Comparison of ENCODE assay signal across 8 cellular contexts in the genomic region with DNA sequence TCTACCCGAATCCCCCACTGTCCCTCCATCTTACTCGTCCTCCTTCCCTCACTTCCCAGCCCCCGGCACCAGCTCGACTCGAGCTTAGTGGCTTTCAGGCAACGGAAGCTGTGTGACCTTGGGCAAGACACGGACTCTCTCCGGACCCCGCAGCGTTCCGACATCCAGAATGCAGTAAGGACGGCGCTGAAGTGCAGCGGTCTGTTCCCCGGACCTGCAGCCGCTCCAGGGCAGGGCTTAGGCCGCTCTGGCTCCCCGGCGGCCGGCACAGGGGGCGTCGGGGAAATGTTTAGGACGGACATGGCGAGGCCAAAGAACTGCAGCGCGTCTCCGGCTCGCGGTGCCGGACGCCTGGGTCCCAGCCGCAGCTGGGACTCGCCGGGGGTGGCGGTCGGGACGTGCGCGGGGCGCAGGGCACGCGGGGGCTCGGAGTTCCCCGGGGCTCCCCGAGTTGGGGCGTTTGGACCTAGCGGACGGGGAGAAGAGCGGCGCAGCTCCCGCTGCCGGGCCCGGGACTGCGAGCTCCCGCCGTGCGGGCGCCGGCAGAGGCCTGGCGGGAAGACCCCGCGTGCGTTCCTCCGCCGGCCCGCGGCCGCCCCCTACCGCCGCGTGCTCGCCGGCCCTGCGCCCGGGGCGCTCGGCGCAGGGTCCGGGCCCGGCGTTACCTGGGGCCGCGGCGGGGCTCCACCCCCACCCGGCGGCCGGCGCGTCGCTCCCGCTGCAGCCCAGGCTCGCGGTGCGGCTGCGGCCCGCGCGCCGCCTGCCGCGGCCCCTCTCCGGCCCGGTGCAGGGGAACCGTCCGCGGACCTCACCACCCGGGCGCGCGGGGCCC. TPM values are rescaled to one million over a fixed set of nuclear protein-coding genes. Genes with fewer than 3 reads are reported as not detected.
DNase-seq lines count a peak whose midpoint lies in the region; ATAC-seq and TF ChIP-seq lines count a peak whose summit lies in the region.

No MANE protein-coding gene starts in this region.

- H2AFZ ChIP-seq in GM23338, result peak overlapping the region; percentile 84; the same call in 1 of the 2 replicates

- peak; percentile 20 for ATAC-seq in GM23338

- H3K4me1 Mint-ChIP-seq in GM23338, result peaks cover 49% of the 10 kb centered on the region

- no peaks in the 10 kb centered on the region for H3K36me3 Mint-ChIP-seq in GM23338 (ENCODE audit: low read depth)

- peak in 1 of 2 experiments; percentile 44; a peak in 2 of 4 replicates for TF ChIP-seq CTCF in GM23338 (conservative IDR thresholded peaks at IDR 0.05; ENCODE audit: low read depth in 2 of 2)

- no peaks in the 10 kb centered on the region for H3K9me3 Mint-ChIP-seq in GM23338

- H4K20me1 ChIP-seq in GM23338 (replicated peaks; ENCODE audit: insufficient read depth), result no peaks in the 10 kb centered on the region

- H3K36me3 ChIP-seq in GM23338 (ENCODE audit: insufficient read depth) (no peaks in the 10 kb centered on the region), adipocyte (ENCODE audit: control insufficient read depth, insufficient read depth, low read length, severe bottlenecking) (no peaks in the 10 kb centered on the region)

- DNase-seq in activated CD4-positive, alpha-beta T cell treated with anti-CD3 and anti-CD28 coated beads for 48 hours, result peak; percentile 39
- no peak for DNase-seq in activated CD4-positive, alpha-beta T cell treated with anti-CD3 and anti-CD28 coated beads for 4 hours
- DNase-seq in GM23338 (ENCODE audit: low spot score) (peak; percentile 75), LoVo (ENCODE audit: low spot score) (peak; percentile 57), adipocyte (ENCODE audit: low read depth) (peak; percentile 70)
- no peak for DNase-seq in stimulated activated CD8-positive, alpha-beta memory T cell treated with anti-CD3 and anti-CD28 coated beads, Interleukin-4, amount 100 ng/mL, for 48 hours

- peak overlapping the region; percentile 90 for H3K9ac ChIP-seq in adipocyte (ENCODE audit: low read length)

- H3K27ac ChIP-seq in GM23338 (ENCODE audit: low read depth) (peak overlapping the region; percentile 79; the same call in 1 of the 2 replicates), skin epidermis (peak overlapping the region; percentile 69 to 95 (median 88))

- peaks cover 28% of the 10 kb centered on the region for H3K4me1 ChIP-seq in GM23338 (ENCODE audit: insufficient read depth)
- peaks cover 12% of the 10 kb centered on the region for H3K4me1 ChIP-seq in adipocyte (ENCODE audit: control insufficient read depth, insufficient read depth, low read length)

- H3K27me3 ChIP-seq in GM23338 (ENCODE audit: insufficient read depth) (no peaks in the 10 kb centered on the region), adipocyte (replicated peaks; ENCODE audit: control insufficient read depth, insufficient read depth, low read length) (no peaks in the 10 kb centered on the region)

- peaks cover 17% of the 10 kb centered on the region for H3F3A ChIP-seq in GM23338 (replicated peaks; ENCODE audit: low read depth)

- H3K4me3 Mint-ChIP-seq in GM23338, result peak overlapping the region; percentile 88

- H3K9me3 ChIP-seq in adipocyte (ENCODE audit: control insufficient read depth, low read length), result no peaks in the 10 kb centered on the region

- peak overlapping the region; percentile 94 for H3K4me3 ChIP-seq in GM23338
- peak overlapping the region; percentile 91 for H3K4me3 ChIP-seq in adipocyte (ENCODE audit: low read length)
- H3K4me3 ChIP-seq in iPS-11a (ENCODE audit: low read depth, low read length), result peak overlapping the region; percentile 40
- peak overlapping the region; percentile 47 to 74 (median 67) for H3K4me3 ChIP-seq in skin epidermis

- peak overlapping the region; percentile 96 for H3K4me2 ChIP-seq in GM23338

- H3K79me2 ChIP-seq in GM23338 (replicated peaks; ENCODE audit: insufficient read depth), result peaks cover 5% of the 10 kb centered on the region; the same call in 1 of the 2 replicates

- peaks cover 21% of the 10 kb centered on the region for H3K27me3 Mint-ChIP-seq in GM23338 (ENCODE audit: insufficient read depth, low read depth, poor library complexity)

- peak overlapping the region; percentile 89 for H3K27ac Mint-ChIP-seq in GM23338

- no peaks in the 10 kb centered on the region for H3K9me2 ChIP-seq in GM23338 (ENCODE audit: insufficient read depth)

TF ChIP-seq in GM23338, 12 proteins besides CTCF, POLR2A, EP300 and RAD21:
- TF ChIP-seq, protein P1, sequence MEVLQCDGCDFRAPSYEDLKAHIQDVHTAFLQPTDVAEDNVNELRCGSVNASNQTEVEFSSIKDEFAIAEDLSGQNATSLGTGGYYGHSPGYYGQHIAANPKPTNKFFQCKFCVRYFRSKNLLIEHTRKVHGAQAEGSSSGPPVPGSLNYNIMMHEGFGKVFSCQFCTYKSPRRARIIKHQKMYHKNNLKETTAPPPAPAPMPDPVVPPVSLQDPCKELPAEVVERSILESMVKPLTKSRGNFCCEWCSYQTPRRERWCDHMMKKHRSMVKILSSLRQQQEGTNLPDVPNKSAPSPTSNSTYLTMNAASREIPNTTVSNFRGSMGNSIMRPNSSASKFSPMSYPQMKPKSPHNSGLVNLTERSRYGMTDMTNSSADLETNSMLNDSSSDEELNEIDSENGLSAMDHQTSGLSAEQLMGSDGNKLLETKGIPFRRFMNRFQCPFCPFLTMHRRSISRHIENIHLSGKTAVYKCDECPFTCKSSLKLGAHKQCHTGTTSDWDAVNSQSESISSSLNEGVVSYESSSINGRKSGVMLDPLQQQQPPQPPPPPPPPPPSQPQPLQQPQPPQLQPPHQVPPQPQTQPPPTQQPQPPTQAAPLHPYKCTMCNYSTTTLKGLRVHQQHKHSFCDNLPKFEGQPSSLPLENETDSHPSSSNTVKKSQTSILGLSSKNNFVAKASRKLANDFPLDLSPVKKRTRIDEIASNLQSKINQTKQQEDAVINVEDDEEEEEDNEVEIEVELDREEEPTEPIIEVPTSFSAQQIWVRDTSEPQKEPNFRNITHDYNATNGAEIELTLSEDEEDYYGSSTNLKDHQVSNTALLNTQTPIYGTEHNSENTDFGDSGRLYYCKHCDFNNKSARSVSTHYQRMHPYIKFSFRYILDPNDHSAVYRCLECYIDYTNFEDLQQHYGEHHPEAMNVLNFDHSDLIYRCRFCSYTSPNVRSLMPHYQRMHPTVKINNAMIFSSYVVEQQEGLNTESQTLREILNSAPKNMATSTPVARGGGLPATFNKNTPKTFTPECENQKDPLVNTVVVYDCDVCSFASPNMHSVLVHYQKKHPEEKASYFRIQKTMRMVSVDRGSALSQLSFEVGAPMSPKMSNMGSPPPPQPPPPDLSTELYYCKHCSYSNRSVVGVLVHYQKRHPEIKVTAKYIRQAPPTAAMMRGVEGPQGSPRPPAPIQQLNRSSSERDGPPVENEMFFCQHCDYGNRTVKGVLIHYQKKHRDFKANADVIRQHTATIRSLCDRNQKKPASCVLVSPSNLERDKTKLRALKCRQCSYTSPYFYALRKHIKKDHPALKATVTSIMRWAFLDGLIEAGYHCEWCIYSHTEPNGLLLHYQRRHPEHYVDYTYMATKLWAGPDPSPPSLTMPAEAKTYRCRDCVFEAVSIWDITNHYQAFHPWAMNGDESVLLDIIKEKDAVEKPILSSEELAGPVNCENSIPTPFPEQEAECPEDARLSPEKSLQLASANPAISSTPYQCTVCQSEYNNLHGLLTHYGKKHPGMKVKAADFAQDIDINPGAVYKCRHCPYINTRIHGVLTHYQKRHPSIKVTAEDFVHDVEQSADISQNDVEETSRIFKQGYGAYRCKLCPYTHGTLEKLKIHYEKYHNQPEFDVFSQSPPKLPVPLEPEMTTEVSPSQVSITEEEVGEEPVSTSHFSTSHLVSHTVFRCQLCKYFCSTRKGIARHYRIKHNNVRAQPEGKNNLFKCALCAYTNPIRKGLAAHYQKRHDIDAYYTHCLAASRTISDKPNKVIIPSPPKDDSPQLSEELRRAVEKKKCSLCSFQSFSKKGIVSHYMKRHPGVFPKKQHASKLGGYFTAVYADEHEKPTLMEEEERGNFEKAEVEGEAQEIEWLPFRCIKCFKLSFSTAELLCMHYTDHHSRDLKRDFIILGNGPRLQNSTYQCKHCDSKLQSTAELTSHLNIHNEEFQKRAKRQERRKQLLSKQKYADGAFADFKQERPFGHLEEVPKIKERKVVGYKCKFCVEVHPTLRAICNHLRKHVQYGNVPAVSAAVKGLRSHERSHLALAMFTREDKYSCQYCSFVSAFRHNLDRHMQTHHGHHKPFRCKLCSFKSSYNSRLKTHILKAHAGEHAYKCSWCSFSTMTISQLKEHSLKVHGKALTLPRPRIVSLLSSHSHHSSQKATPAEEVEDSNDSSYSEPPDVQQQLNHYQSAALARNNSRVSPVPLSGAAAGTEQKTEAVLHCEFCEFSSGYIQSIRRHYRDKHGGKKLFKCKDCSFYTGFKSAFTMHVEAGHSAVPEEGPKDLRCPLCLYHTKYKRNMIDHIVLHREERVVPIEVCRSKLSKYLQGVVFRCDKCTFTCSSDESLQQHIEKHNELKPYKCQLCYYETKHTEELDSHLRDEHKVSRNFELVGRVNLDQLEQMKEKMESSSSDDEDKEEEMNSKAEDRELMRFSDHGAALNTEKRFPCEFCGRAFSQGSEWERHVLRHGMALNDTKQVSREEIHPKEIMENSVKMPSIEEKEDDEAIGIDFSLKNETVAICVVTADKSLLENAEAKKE (CRISPR knock-in tag; IDR thresholded peaks at IDR 0.05), result no peak
- TF ChIP-seq ZNF331 (CRISPR knock-in tag; IDR thresholded peaks at IDR 0.05; ENCODE audit: low read depth), result no peak
- 0 out of 2 replicates have a peak, but pooled peaks have one; percentile 7 for TF ChIP-seq POLR2AphosphoS5 (IDR thresholded peaks at IDR 0.05; ENCODE audit: low read depth)
- TF ChIP-seq EZH2phosphoT487 (IDR thresholded peaks at IDR 0.05; ENCODE audit: unreplicated experiment), result no peak

RNA-seq across cellular contexts. Expression of a gene that starts 5.6 kb away (rescaled TPM):
- 78.5 and 104 TPM in 2 replicates for total RNA-seq in GM23338 (2014; rRNA removed; shearing (Covaris generic))
- polyA plus RNA-seq in GM23338 (2016; fragmentation: Nextera tagmentation; extraction: Ambion mirVana), result 56.7 and 59.3 TPM in 2 replicates

RNA-seq across cellular contexts. Expression of a gene that starts 6.3 kb away (rescaled TPM):
- not detected in 2 replicates for total RNA-seq in GM23338 (2014; rRNA removed; shearing (Covaris generic))
- 0.17 TPM in 1 of 2 replicates, not detected in the other for polyA plus RNA-seq in GM23338 (2016; fragmentation: Nextera tagmentation; extraction: Ambion mirVana)

Comparison
In these comparisons a context has a peak if more than half of its experiments do, and no peak if none do; other contexts are left out.
1. DNase-seq: peak in activated CD4-positive, alpha-beta T cell treated with anti-CD3 and anti-CD28 coated beads for 48 hours (single experiment), GM23338 (single experiment), LoVo (single experiment) and adipocyte (single experiment); none in activated CD4-positive, alpha-beta T cell treated with anti-CD3 and anti-CD28 coated beads for 4 hours (0 of 2) and stimulated activated CD8-positive, alpha-beta memory T cell treated with anti-CD3 and anti-CD28 coated beads, Interleukin-4, amount 100 ng/mL, for 48 hours (single experiment).
2. H3K4me3 ChIP-seq: peak in every context shown above with its lines; median percentile 94 in GM23338; 91 in adipocyte; 67 in skin epidermis; 40 in iPS-11a.